Comparison of ENCODE assay signal across 11 cellular contexts in genomic region chr9:128372784-128373183, GRCh38.
A peak's percentile ranks its signal among the peaks of the same experiment; 100 is the strongest.
DNase-seq lines count a peak whose midpoint lies in the region; TF ChIP-seq lines count a peak whose summit lies in the region.
"Had no signal": no experiment of that assay in that cellular context is flagged by ENCODE, and none has a peak within 500 bp of the region (broad histone marks: within the 10 kb centered on the region; RNA-seq: fewer than 3 reads in every experiment).

No MANE protein-coding gene starts in this region.

- CTCF ChIA-PET in AG04449 (lab: Yijun Ruan, JAX): interaction anchor here (1.0 to 2.9 kb wide), 4 partner anchors 10 to 47 kb away, joined by 3 to 10 read pairs (median 4); no protein-coding TSS in a partner anchor

- peak overlapping the region; percentile 98; the same call in 1 of the 2 replicates for H3K4me3 ChIP-seq in AG04449 (ENCODE audit: low read depth, low read length)
- H3K4me3 ChIP-seq in adipocyte (ENCODE audit: low read length): peak overlapping the region; percentile 94

- peaks cover 29% of the 10 kb centered on the region for H3K4me1 ChIP-seq in adipocyte (ENCODE audit: control insufficient read depth, insufficient read depth, low read length)

- H3K9ac ChIP-seq in adipocyte (ENCODE audit: low read length): peak overlapping the region; percentile 95

- TF ChIP-seq CTCF in AG04449 (IDR thresholded peaks at IDR 0.05; ENCODE audit: insufficient read depth, low read length, missing control alignments): no peak

- DNase-seq in AG04449 (ENCODE audit: low read depth, low spot score): no peak
- DNase-seq in HCEC 1CT: peak; percentile 36
- DNase-seq in adipocyte (ENCODE audit: low read depth): peak; percentile 5
- DNase-seq in SKM-1 treated with dmso at 0.1 percent for 144 hours (lab: John Stamatoyannopoulos, UW; ENCODE audit: unreplicated experiment): no peak
- DNase-seq in T-helper 9 cell: no peak
- no peak for DNase-seq in NCI-H1105 treated with DMSO at 0.1 percent for 48 hours (lab: John Stamatoyannopoulos, UW)
- DNase-seq in NCI-H524 (lab: John Stamatoyannopoulos, UW): no peak
- DNase-seq: body of pancreas, DMS153, NCI-H146 had no signal

- H3K27ac ChIP-seq in layer of hippocampus (ENCODE audit: low read depth, low read length): peak overlapping the region; percentile 99
- H3K27ac ChIP-seq: body of pancreas had no signal

- POLR2A ChIA-PET in AG04449 (lab: Yijun Ruan, JAX): no interaction called here

- peaks cover 5% of the 10 kb centered on the region for H3K36me3 ChIP-seq in adipocyte (ENCODE audit: control insufficient read depth, insufficient read depth, low read length, severe bottlenecking)

- no peaks in the 10 kb centered on the region for H3K27me3 ChIP-seq in adipocyte (replicated peaks; ENCODE audit: control insufficient read depth, insufficient read depth, low read length)
- H3K27me3 ChIP-seq in layer of hippocampus (ENCODE audit: control insufficient read depth, insufficient read depth, low read length): no peaks in the 10 kb centered on the region
- H3K27me3 ChIP-seq: body of pancreas had no signal

- H3K9me3 ChIP-seq in adipocyte (ENCODE audit: control insufficient read depth, low read length): no peaks in the 10 kb centered on the region
- H3K9me3 ChIP-seq: body of pancreas had no signal

Comparison
In these comparisons a context has a peak if more than half of its experiments do, and no peak if none do; other contexts are left out.
1. DNase-seq: peak in HCEC 1CT (single experiment) and adipocyte (single experiment); none in AG04449 (single experiment), SKM-1 treated with dmso at 0.1 percent for 144 hours (single experiment), T-helper 9 cell (single experiment), NCI-H1105 treated with DMSO at 0.1 percent for 48 hours (single experiment) and NCI-H524 (0 of 2).